Comparison of ENCODE assay signal across 8 cellular contexts in genomic region chr1:149102574-149102973, GRCh38. TPM values are rescaled to one million over a fixed set of nuclear protein-coding genes. Genes with fewer than 3 reads are reported as not detected.
DNase-seq lines count a peak whose midpoint lies in the region; ATAC-seq, FAIRE-seq and TF ChIP-seq lines count a peak whose summit lies in the region.
"Not testable (repeated sequence)": the region's sequence is repeated elsewhere in the genome, so short reads cannot be mapped to it uniquely, and the experiment has no call there.

No MANE protein-coding gene starts in this region.

- not testable (repeated sequence) for DNase-seq in H7; GM12878 (ENCODE audit: low read depth, low spot score); foreskin keratinocyte
- DNase-seq in PC-9: peak in 1 of 2 experiments; percentile 25
- DNase-seq in activated CD8-positive, alpha-beta T cell treated with anti-CD3 and anti-CD28 coated beads, Interleukin-2, amount 10 ng/mL, durations not matched to agents 7 days and 5 days: peak; percentile 55
- peak; percentile 1 for DNase-seq in stimulated activated CD8-positive, alpha-beta memory T cell treated with anti-CD3 and anti-CD28 coated beads, Interleukin-4, amount 100 ng/mL, for 24 hours (ENCODE audit: low read depth)

- POLR2A ChIA-PET in PC-9 (lab: Charles Lee; ENCODE audit: unreplicated experiment); activated CD8-positive, alpha-beta T cell treated with anti-CD3 and anti-CD28 coated beads, Interleukin-2, amount 10 ng/mL, durations not matched to agents 7 days and 5 days (lab: Charles Lee); GM12878 (lab: Charles Lee): not testable (repeated sequence)

- H3K27ac Mint-ChIP-seq in activated CD8-positive, alpha-beta T cell treated with anti-CD3 and anti-CD28 coated beads, Interleukin-2, amount 10 ng/mL, durations not matched to agents 7 days and 5 days: not testable (repeated sequence)

- H3K36me3 Mint-ChIP-seq in activated CD8-positive, alpha-beta T cell treated with anti-CD3 and anti-CD28 coated beads, Interleukin-2, amount 10 ng/mL, durations not matched to agents 7 days and 5 days (ENCODE audit: low read depth): not testable (repeated sequence)

- FAIRE-seq in GM12878 (lab: Jason Lieb, UNC): not testable (repeated sequence)

- TF ChIP-seq EP300 in GM12878 (IDR thresholded peaks at IDR 0.05; ENCODE audit: borderline replicate concordance in 1 of 2, control insufficient read depth in 1 of 2, low read depth in 2 of 2, low read length in 2 of 2); neural cell (conservative IDR thresholded peaks at IDR 0.05; ENCODE audit: poor library complexity, severe bottlenecking): not testable (repeated sequence)

- in situ Hi-C loops in GM12878 (cut with MboI): not testable (repeated sequence)

- H3K9me3 Mint-ChIP-seq in activated CD8-positive, alpha-beta T cell treated with anti-CD3 and anti-CD28 coated beads, Interleukin-2, amount 10 ng/mL, durations not matched to agents 7 days and 5 days (ENCODE audit: insufficient read depth): not testable (repeated sequence)

- not testable (repeated sequence) for H2AFZ ChIP-seq in PC-9; GM12878 (ENCODE audit: control insufficient read depth, low read depth, low read length); neural cell (ENCODE audit: low read depth, low read length)

- not testable (repeated sequence) for H3K36me3 ChIP-seq in BLaER1 treated with 17β-estradiol and CSF1 and Interleukin-3, amounts not matched to agents 10 nM and 100 nM; H7 (replicated peaks; ENCODE audit: control insufficient read depth, insufficient read depth, low read length); PC-9 (ENCODE audit: low read depth); GM12878 (ENCODE audit: control insufficient read depth in 2 of 2, insufficient read depth in 2 of 2, low read length in 1 of 2); neural cell (ENCODE audit: insufficient read depth, low read length)

- 0% methylated on average over 8 of the region's 16 CpGs for WGBS in GM12878 (ENCODE audit: insufficient coverage, insufficient replicate concordance, low lambda C conversion rate, missing lambda C conversion rate)

- H3K4me2 ChIP-seq in BLaER1 treated with 17β-estradiol and CSF1 and Interleukin-3, amounts not matched to agents 10 nM and 100 nM: peak overlapping the region in 1 of 11 experiments; percentile 32; a peak in 1 of 22 replicates
- peak overlapping the region; percentile 72 for H3K4me2 ChIP-seq in PC-9
- H3K4me2 ChIP-seq in GM12878 (ENCODE audit: control insufficient read depth, insufficient read depth); neural cell (ENCODE audit: low read length): not testable (repeated sequence)

- TF ChIP-seq RAD21 in GM12878 (IDR thresholded peaks at IDR 0.05; ENCODE audit: insufficient read depth, low read depth, low read length); neural cell (conservative IDR thresholded peaks at IDR 0.05): not testable (repeated sequence)

- H3K4me3 ChIP-seq in BLaER1 treated with 17β-estradiol and CSF1 and Interleukin-3, amounts not matched to agents 10 nM and 100 nM: peak overlapping the region in 7 of 10 experiments; percentile 41 to 59 (median 47); a peak in 11 of 20 replicates
- H3K4me3 ChIP-seq in H7 (ENCODE audit: insufficient read depth, low read depth, low read length) (peak overlapping the region; percentile 16; the same call in 1 of the 2 replicates), PC-9 (peak overlapping the region; percentile 50; the same call in 1 of the 2 replicates), neural cell (ENCODE audit: low read length) (peak overlapping the region; percentile 50)
- H3K4me3 ChIP-seq in GM12878: not testable (repeated sequence)

- peak overlapping the region; percentile 97 for H3K4me3 Mint-ChIP-seq in activated CD8-positive, alpha-beta T cell treated with anti-CD3 and anti-CD28 coated beads, Interleukin-2, amount 10 ng/mL, durations not matched to agents 7 days and 5 days

- BruUV-seq in PC-9 (replicated peaks; lab: Mats Ljungman, UMichigan): not testable (repeated sequence)
- BruUV-seq in GM12878 (replicated peaks; lab: Mats Ljungman, UMichigan): TSS peak; percentile 67

- H3K9me3 ChIP-seq in BLaER1 treated with 17β-estradiol and CSF1 and Interleukin-3, amounts not matched to agents 10 nM and 100 nM (replicated peaks in 1 of 11); PC-9 (ENCODE audit: insufficient read depth, low read depth); GM12878 (replicated peaks; ENCODE audit: control insufficient read depth, insufficient read depth, low read length); neural cell (ENCODE audit: low read length): not testable (repeated sequence)

- H3K27me3 Mint-ChIP-seq in activated CD8-positive, alpha-beta T cell treated with anti-CD3 and anti-CD28 coated beads, Interleukin-2, amount 10 ng/mL, durations not matched to agents 7 days and 5 days (ENCODE audit: low read depth): not testable (repeated sequence)

- not testable (repeated sequence) for H3K27me3 ChIP-seq in BLaER1 treated with 17β-estradiol and CSF1 and Interleukin-3, amounts not matched to agents 10 nM and 100 nM; H7 (ENCODE audit: control insufficient read depth, insufficient read depth, low read length); PC-9 (ENCODE audit: insufficient read depth, low read depth); GM12878 (replicated peaks in 1 of 2; ENCODE audit: control insufficient read depth in 2 of 2, insufficient read depth in 2 of 2, low read length in 1 of 2); foreskin keratinocyte; neural cell (ENCODE audit: insufficient read depth, low read depth, low read length)

- TF ChIP-seq CTCF in PC-9 (conservative IDR thresholded peaks at IDR 0.05); GM12878 (IDR thresholded peaks at IDR 0.05 in 2 of 3, conservative IDR thresholded peaks at IDR 0.05 in 1 of 3; ENCODE audit: control insufficient read depth in 2 of 3, extremely low read depth in 1 of 3, insufficient read depth in 1 of 3, low read depth in 3 of 3, low read length in 3 of 3); foreskin keratinocyte (conservative IDR thresholded peaks at IDR 0.05); neural cell (IDR thresholded peaks at IDR 0.05; ENCODE audit: poor library complexity, severe bottlenecking): not testable (repeated sequence)

- RAD21 ChIA-PET in GM12878 (lab: Charles Lee; ENCODE audit: unreplicated experiment): not testable (repeated sequence)

- not testable (repeated sequence) for TF ChIP-seq POLR2A in GM12878 (IDR thresholded peaks at IDR 0.05; ENCODE audit: low read depth, low read length)

- not testable (repeated sequence) for H3K79me2 ChIP-seq in PC-9 (ENCODE audit: low read depth); GM12878 (ENCODE audit: control insufficient read depth, insufficient read depth, low read length); neural cell (replicated peaks; ENCODE audit: insufficient read depth, low read length)

- not testable (repeated sequence) for H4K20me1 ChIP-seq in BLaER1 treated with 17β-estradiol and CSF1 and Interleukin-3, amounts not matched to agents 10 nM and 100 nM; PC-9 (ENCODE audit: insufficient read depth); GM12878 (ENCODE audit: control insufficient read depth, insufficient read depth); neural cell (ENCODE audit: insufficient read depth)

- not testable (repeated sequence) for H3K4me1 ChIP-seq in BLaER1 treated with 17β-estradiol and CSF1 and Interleukin-3, amounts not matched to agents 10 nM and 100 nM; PC-9 (replicated peaks; ENCODE audit: insufficient read depth); GM12878 (ENCODE audit: control insufficient read depth, insufficient read depth, low read length); foreskin keratinocyte

- not testable (repeated sequence) for H3K9me2 ChIP-seq in PC-9 (ENCODE audit: insufficient read depth); neural cell (ENCODE audit: insufficient read depth, low read length)

- not testable (repeated sequence) for H3F3A ChIP-seq in PC-9 (ENCODE audit: insufficient read depth, low read depth); neural cell (ENCODE audit: insufficient read depth, low read length, poor library complexity, severe bottlenecking)

- ATAC-seq in activated CD8-positive, alpha-beta T cell treated with anti-CD3 and anti-CD28 coated beads, Interleukin-2, amount 10 ng/mL, durations not matched to agents 7 days and 5 days: peak; percentile 66
- peak; percentile 83 for ATAC-seq in GM12878
- peak; percentile 87 for ATAC-seq in foreskin keratinocyte

- SMC1A ChIA-PET in GM12878 (lab: Charles Lee; ENCODE audit: uncharacterized antibody, unreplicated experiment): not testable (repeated sequence)

- intact Hi-C loops in PC-9 (cut with micrococcal nuclease; ENCODE audit: unreplicated experiment); GM12878 (cut with micrococcal nuclease; ENCODE audit: unreplicated experiment): not testable (repeated sequence)

- not testable (repeated sequence) for H3K27ac ChIP-seq in BLaER1 treated with 17β-estradiol and CSF1 and Interleukin-3, amounts not matched to agents 10 nM and 100 nM; PC-9; GM12878 (ENCODE audit: control insufficient read depth, insufficient read depth); foreskin keratinocyte; neural cell (ENCODE audit: low read length)

- H3K9ac ChIP-seq in BLaER1 treated with 17β-estradiol and CSF1 and Interleukin-3, amounts not matched to agents 10 nM and 100 nM; GM12878 (ENCODE audit: control insufficient read depth, insufficient read depth, low read length); neural cell (ENCODE audit: low read length): not testable (repeated sequence)

- CTCF ChIA-PET in PC-9 (lab: Charles Lee); activated CD8-positive, alpha-beta T cell treated with anti-CD3 and anti-CD28 coated beads, Interleukin-2, amount 10 ng/mL, durations not matched to agents 7 days and 5 days (lab: Charles Lee); GM12878 (lab: Yijun Ruan, JAX): not testable (repeated sequence)

- H3K4me1 Mint-ChIP-seq in activated CD8-positive, alpha-beta T cell treated with anti-CD3 and anti-CD28 coated beads, Interleukin-2, amount 10 ng/mL, durations not matched to agents 7 days and 5 days (ENCODE audit: low read depth): not testable (repeated sequence)

RNA-seq across cellular contexts. Expression of gene NBPF9, which starts 0.8 kb away (rescaled TPM):
- total RNA-seq in H7 (2014; rRNA removed; shearing (Covaris generic)): 5.5 and 6.8 TPM in 2 replicates
- total RNA-seq in PC-9 (2021): 18.4 and 19.1 TPM in 2 replicates
- 10 to 100 TPM; 10.1 to 10.8 TPM for total RNA-seq in activated CD8-positive, alpha-beta T cell treated with anti-CD3 and anti-CD28 coated beads, Interleukin-2, amount 10 ng/mL, durations not matched to agents 7 days and 5 days
- 37.0 and 39.2 TPM in 2 replicates for total RNA-seq in GM12878 (2013; cell fraction: nucleolus; rRNA removed)
- 8.9 and 10.0 TPM in 2 replicates for total RNA-seq in GM12878 (2014; rRNA removed)
- total RNA-seq in GM12878 (2014; rRNA removed; fragmentation: Illumina TruSeq; extraction: Trizol): 11.7 and 12.3 TPM in 2 replicates
- total RNA-seq in GM12878 (2021): 11.3 and 11.8 TPM in 2 replicates
- 8.5 TPM for polyA plus RNA-seq in GM12878 (2011; ENCODE audit: low read depth)
- polyA plus RNA-seq in GM12878 (2011; rRNA removed): 15.9 and 16.7 TPM in 2 replicates
- 9.3 and 9.4 TPM in 2 replicates for polyA plus RNA-seq in GM12878 (2011; cell fraction: cytosol; rRNA removed)
- 41.9 and 45.8 TPM in 2 replicates for polyA plus RNA-seq in GM12878 (2011; cell fraction: nucleus; rRNA removed)
- 9.7 and 11.2 TPM in 2 replicates for polyA plus RNA-seq in GM12878 (2012)
- 13.7 and 18.9 TPM in 2 replicates for polyA plus RNA-seq in GM12878 (2014; fragmentation: Illumina TruSeq; extraction: Trizol)
- polyA plus RNA-seq in GM12878 (2014; fragmentation: Nextera tagmentation; extraction: Ambion mirVana): 1 to 10 TPM; 2.0 to 3.8 TPM
- polyA plus RNA-seq in GM12878 (2014; rRNA removed): 11.6 and 12.5 TPM in 2 replicates
- polyA plus RNA-seq in GM12878 (2016; fragmentation: Nextera tagmentation; extraction: Ambion mirVana): 1 to 10 TPM; 3.6 to 4.9 TPM
- polyA minus RNA-seq in GM12878 (2011; rRNA and poly(A)+ RNA removed): 19.3 and 20.9 TPM in 2 replicates
- 3.9 and 4.6 TPM in 2 replicates for polyA minus RNA-seq in GM12878 (2011; cell fraction: cytosol; rRNA and poly(A)+ RNA removed)
- polyA minus RNA-seq in GM12878 (2011; cell fraction: nucleus; rRNA and poly(A)+ RNA removed): 19.1 and 27.1 TPM in 2 replicates
- 22.5 and 24.1 TPM in 2 replicates for total RNA-seq in foreskin keratinocyte
- 10.8 and 11.0 TPM in 2 replicates for polyA plus RNA-seq in foreskin keratinocyte
- polyA plus RNA-seq in neural cell: 40.2 and 41.6 TPM in 2 replicates
- 29.7 and 35.4 TPM in 2 replicates for polyA minus RNA-seq in neural cell
